In genomic region chr6:109671721-109672120, GRCh38 we compare ENCODE assay signal across 30 cellular contexts. TPM values are rescaled to one million over a fixed set of nuclear protein-coding genes. Genes with fewer than 3 reads are reported as not detected.
DNase-seq lines count a peak whose midpoint lies in the region; ATAC-seq, FAIRE-seq and TF ChIP-seq lines count a peak whose summit lies in the region.
"Had no signal": no experiment of that assay in that cellular context is flagged by ENCODE, and none has a peak within 500 bp of the region (broad histone marks: within the 10 kb centered on the region; RNA-seq: fewer than 3 reads in every experiment).

No MANE protein-coding gene starts in this region.

- no peak overlapping the region for H2AFZ ChIP-seq in HepG2 (ENCODE audit: low read length)
- no peak overlapping the region for H2AFZ ChIP-seq in astrocyte (ENCODE audit: low read depth, low read length)

- CTCF ChIA-PET in HepG2 (lab: Yijun Ruan, JAX; ENCODE audit: low intra/inter-chr PET ratio, low total read pairs), result no interaction called here

- BruUV-seq in HepG2 (replicated peaks; lab: Mats Ljungman, UMichigan), result no TSS peak

- peaks cover 11% of the 10 kb centered on the region for H3K4me1 Mint-ChIP-seq in astrocyte (ENCODE audit: low read depth, unreplicated experiment)

- no peak for TF ChIP-seq POLR2A in HepG2 (IDR thresholded peaks at IDR 0.05; ENCODE audit: insufficient read depth in 1 of 2, low read depth in 2 of 2, low read length in 2 of 2)
- no peak for TF ChIP-seq POLR2A in right lobe of liver (IDR thresholded peaks at IDR 0.05)
- TF ChIP-seq POLR2A in spleen (IDR thresholded peaks at IDR 0.05), result no peak

- H4K20me1 ChIP-seq in HepG2 (ENCODE audit: insufficient read depth, low read length) (no peaks in the 10 kb centered on the region), astrocyte (ENCODE audit: insufficient read depth, low read length) (no peaks in the 10 kb centered on the region)

- H3K27me3 ChIP-seq in HepG2 (ENCODE audit: control insufficient read depth in 1 of 2, insufficient read depth in 2 of 2, low read length in 2 of 2) (no peaks in the 10 kb centered on the region), right lobe of liver (no peaks in the 10 kb centered on the region), astrocyte (ENCODE audit: insufficient read depth, low read length) (no peaks in the 10 kb centered on the region), spleen (replicated peaks in 1 of 7) (no peaks in the 10 kb centered on the region)
- H3K27me3 ChIP-seq: gastrocnemius medialis, pancreas, sigmoid colon, SJCRH30 had no signal

- H3K4me3 Mint-ChIP-seq in astrocyte (ENCODE audit: unreplicated experiment), result no peak overlapping the region
- H3K4me3 Mint-ChIP-seq: activated T-cell treated with anti-CD3 and anti-CD28 coated beads, Interleukin-2, amount 50 U/mL, for 4 hours; natural killer cell treated with Interleukin-12 subunit alpha and Interleukin-12 subunit beta and Interleukin-15 and Interleukin-18, amount 100 ng/mL, for 72 hours; type B pancreatic cell had no signal

- H3K4me1 ChIP-seq in HepG2 (ENCODE audit: insufficient read depth, low read length) (no peaks in the 10 kb centered on the region), right lobe of liver (no peaks in the 10 kb centered on the region), astrocyte (ENCODE audit: insufficient read depth, low read length) (peaks cover 5% of the 10 kb centered on the region), spleen (no peaks in the 10 kb centered on the region)
- H3K4me1 ChIP-seq: gastrocnemius medialis, pancreas, sigmoid colon, SJCRH30 had no signal

- no peak for TF ChIP-seq CTCF in HepG2 (CRISPR knock-in tag; IDR thresholded peaks at IDR 0.05)
- TF ChIP-seq CTCF in right lobe of liver (IDR thresholded peaks at IDR 0.05), result no peak
- TF ChIP-seq CTCF in astrocyte (IDR thresholded peaks at IDR 0.05; ENCODE audit: insufficient read depth, low read depth, low read length), result no peak
- no peak for TF ChIP-seq CTCF in fibroblast of the aortic adventitia (IDR thresholded peaks at IDR 0.05; ENCODE audit: insufficient read depth, low read length)
- no peak for TF ChIP-seq CTCF in spleen (IDR thresholded peaks at IDR 0.05 in 8 of 11, conservative IDR thresholded peaks at IDR 0.05 in 3 of 11)

- no peaks in the 10 kb centered on the region for H3K9me3 Mint-ChIP-seq in astrocyte (ENCODE audit: unreplicated experiment)
- H3K9me3 Mint-ChIP-seq: type B pancreatic cell had no signal

- intact Hi-C loops in HepG2 (cut with micrococcal nuclease; ENCODE audit: unreplicated experiment), result no loop called here
- intact Hi-C loops in right lobe of liver (cut with DNase I), result no loop called here
- intact Hi-C loops in spleen (cut with DNase I; ENCODE audit: low total_unique reads), result no loop called here

- H3K27ac Mint-ChIP-seq in astrocyte (ENCODE audit: unreplicated experiment), result no peak overlapping the region
- H3K27ac Mint-ChIP-seq: natural killer cell treated with Interleukin-12 subunit alpha and Interleukin-12 subunit beta and Interleukin-15 and Interleukin-18, amount 100 ng/mL, for 72 hours; type B pancreatic cell had no signal

- DNase-seq in HepG2 (ENCODE audit: low spot score) (peak; percentile 10), right lobe of liver (no peak), astrocyte (ENCODE audit: low read depth) (peak; percentile 55), fibroblast of the aortic adventitia (ENCODE audit: low read depth) (peak; percentile 43), spleen (no peak), NCI-H526 (lab: John Stamatoyannopoulos, UW) (no peak), NOMO-1 treated with DMSO at 0.1 percent for 48 hours (lab: John Stamatoyannopoulos, UW; ENCODE audit: unreplicated experiment) (no peak)
- DNase-seq: activated CD4-positive, alpha-beta T cell treated with anti-CD3 and anti-CD28 coated beads for 1 hour; activated CD8-positive, alpha-beta memory T cell treated with anti-CD3 and anti-CD28 coated beads for 24 hours; activated naive CD4-positive, alpha-beta T cell treated with anti-CD3 and anti-CD28 coated beads, Interleukin-2, amount 50 U/mL, for 16 hours; activated T-cell treated with anti-CD3 and anti-CD28 coated beads, Interleukin-2, amount 50 U/mL, for 4 hours; anterior cingulate cortex; DMS53; gastrocnemius medialis; GOT3; hypothalamus; left ventricle myocardium superior; midbrain; NCI-H1694; NCI-H524; pancreas; sigmoid colon; SJCRH30; T-helper 1 cell had no signal

- H3K4me3 ChIP-seq in HepG2 (replicated peaks in 1 of 3; ENCODE audit: insufficient read depth in 1 of 3, low read depth in 2 of 3, low read length in 3 of 3), result no peak overlapping the region
- H3K4me3 ChIP-seq in right lobe of liver, result no peak overlapping the region
- no peak overlapping the region for H3K4me3 ChIP-seq in astrocyte (ENCODE audit: insufficient read depth, low read depth, low read length)
- H3K4me3 ChIP-seq in fibroblast of the aortic adventitia (ENCODE audit: low read depth, low read length), result no peak overlapping the region
- no peak overlapping the region for H3K4me3 ChIP-seq in spleen
- H3K4me3 ChIP-seq: gastrocnemius medialis, pancreas, sigmoid colon, SJCRH30 had no signal

- H3K4me2 ChIP-seq in HepG2 (ENCODE audit: low read depth, low read length) (no peak overlapping the region), astrocyte (ENCODE audit: low read length) (peak overlapping the region; percentile 23)

- H3K9ac ChIP-seq in HepG2 (ENCODE audit: insufficient read depth, low read depth, low read length) (no peak overlapping the region), astrocyte (ENCODE audit: low read length) (no peak overlapping the region)

- ATAC-seq in HepG2 (no peak), right lobe of liver (no peak), HG03354 (IDR thresholded peaks at IDR 0.05; ENCODE audit: poor library complexity, severe bottlenecking, unreplicated experiment) (no peak)
- ATAC-seq: activated T-cell treated with anti-CD3 and anti-CD28 coated beads, Interleukin-2, amount 50 U/mL, for 4 hours; gastrocnemius medialis; left ventricle myocardium superior; natural killer cell treated with Interleukin-12 subunit alpha and Interleukin-12 subunit beta and Interleukin-15 and Interleukin-18, amount 100 ng/mL, for 72 hours; pancreas had no signal

- H3K36me3 Mint-ChIP-seq in astrocyte (ENCODE audit: low read depth, unreplicated experiment), result peaks cover 2% of the 10 kb centered on the region

- H3K9me3 ChIP-seq in HepG2 (ENCODE audit: low read length), result no peaks in the 10 kb centered on the region
- no peaks in the 10 kb centered on the region for H3K9me3 ChIP-seq in right lobe of liver
- H3K9me3 ChIP-seq in astrocyte (ENCODE audit: insufficient read depth, low read depth, low read length), result no peaks in the 10 kb centered on the region
- H3K9me3 ChIP-seq in spleen, result peaks cover 0 to 2% (median 0%) of the 10 kb centered on the region in 8 donors
- H3K9me3 ChIP-seq: gastrocnemius medialis, pancreas, sigmoid colon, SJCRH30 had no signal

- FAIRE-seq in HepG2 (lab: Jason Lieb, UNC) (no peak), astrocyte (lab: Jason Lieb, UNC) (no peak)
- FAIRE-seq: pancreas, RCC 7860, TTC549 had no signal

- no peaks in the 10 kb centered on the region for H3K27me3 Mint-ChIP-seq in astrocyte (ENCODE audit: low read depth, unreplicated experiment)
- H3K27me3 Mint-ChIP-seq: natural killer cell treated with Interleukin-12 subunit alpha and Interleukin-12 subunit beta and Interleukin-15 and Interleukin-18, amount 100 ng/mL, for 72 hours; type B pancreatic cell had no signal

- 94% methylated on average over 1 of the region's 1 CpG for WGBS in HepG2 (ENCODE audit: low lambda C conversion rate)
- 90% methylated on average over 1 of the region's 1 CpG for WGBS in right lobe of liver (ENCODE audit: insufficient coverage, low coverage, low lambda C conversion rate, missing lambda C conversion rate)
- 81 to 100% (median 96%) methylated on average over 1 of the region's 1 CpG for WGBS in spleen, 5 donors

- POLR2A ChIA-PET in HepG2 (lab: Yijun Ruan, JAX), result no interaction called here

- no peak overlapping the region for H3K27ac ChIP-seq in HepG2 (ENCODE audit: extremely low read length, insufficient read depth, low read length)
- no peak overlapping the region for H3K27ac ChIP-seq in right lobe of liver
- H3K27ac ChIP-seq in astrocyte (ENCODE audit: low read depth, low read length), result no peak overlapping the region
- H3K27ac ChIP-seq in spleen, result no peak overlapping the region
- H3K27ac ChIP-seq: 22Rv1, gastrocnemius medialis, pancreas, sigmoid colon, SJCRH30 had no signal

- TF ChIP-seq RAD21 in HepG2 (CRISPR knock-in tag; IDR thresholded peaks at IDR 0.05), result no peak

- in situ Hi-C loops in HepG2 (cut with HindIII; ENCODE audit: extremely low pct_ligation_motif_present, low pct_unique_long_range_greater_than_20kb), result no loop called here

- H3K79me2 ChIP-seq in HepG2 (ENCODE audit: insufficient read depth, low read length) (no peaks in the 10 kb centered on the region), astrocyte (ENCODE audit: insufficient read depth, low read length) (no peaks in the 10 kb centered on the region)

- H3K36me3 ChIP-seq in HepG2 (replicated peaks in 1 of 2; ENCODE audit: control insufficient read depth in 1 of 2, insufficient read depth in 2 of 2, low read length in 2 of 2) (no peaks in the 10 kb centered on the region; a peak in 1 of 5 replicates), right lobe of liver (no peaks in the 10 kb centered on the region), astrocyte (ENCODE audit: insufficient read depth, low read length) (no peaks in the 10 kb centered on the region), spleen (peaks cover 0 to 25% (median 0%) of the 10 kb centered on the region in 6 donors)
- H3K36me3 ChIP-seq: pancreas, SJCRH30 had no signal

- no peak for TF ChIP-seq EP300 in HepG2 (IDR thresholded peaks at IDR 0.05; ENCODE audit: low read depth in 2 of 2, low read length in 2 of 2)
- TF ChIP-seq EP300 in HepG2 (CRISPR knock-in tag; IDR thresholded peaks at IDR 0.05; ENCODE audit: borderline replicate concordance), result no peak

RNA-seq across cellular contexts. Expression of gene AK9, which starts 19.3 kb away (rescaled TPM):
- 4.8 and 7.1 TPM in 2 replicates for total RNA-seq in HepG2 (2016; rRNA removed; fragmentation: Illumina TruSeq; extraction: Trizol)
- 4.1 and 6.6 TPM in 2 replicates for total RNA-seq in HepG2 (2016; cell fraction: cytosol; rRNA removed; fragmentation: Illumina TruSeq; extraction: Trizol; ENCODE audit: low read depth)
- 4.4 and 7.2 TPM in 2 replicates for total RNA-seq in HepG2 (2016; cell fraction: insoluble cytoplasmic fraction; rRNA removed; fragmentation: Illumina TruSeq; extraction: Trizol)
- total RNA-seq in HepG2 (2016; cell fraction: membrane; rRNA removed; fragmentation: Illumina TruSeq; extraction: Trizol), result 2.8 TPM in 2 replicates
- 4.7 and 6.1 TPM in 2 replicates for total RNA-seq in HepG2 (2016; cell fraction: nucleus; rRNA removed; fragmentation: Illumina TruSeq; extraction: Trizol)
- polyA plus RNA-seq in HepG2 (2011; rRNA removed), result 2.6 and 3.2 TPM in 2 replicates
- polyA plus RNA-seq in HepG2 (2011; cell fraction: cytosol; rRNA removed), result 0.87 and 1.7 TPM in 2 replicates
- polyA plus RNA-seq in HepG2 (2011; cell fraction: nucleus; rRNA removed), result 2.5 and 4.4 TPM in 2 replicates
- 4.4 and 5.0 TPM in 2 replicates for polyA plus RNA-seq in HepG2 (2012)
- polyA plus RNA-seq in HepG2 (2016; cell fraction: cytosol; fragmentation: Illumina TruSeq; extraction: Trizol; ENCODE audit: low read depth), result 0.45 and 0.55 TPM in 2 replicates
- polyA plus RNA-seq in HepG2 (2016; cell fraction: insoluble cytoplasmic fraction; fragmentation: Illumina TruSeq; extraction: Trizol; ENCODE audit: low read depth), result 5.4 and 6.7 TPM in 2 replicates
- 0.84 and 0.95 TPM in 2 replicates for polyA plus RNA-seq in HepG2 (2016; cell fraction: membrane; fragmentation: Illumina TruSeq; extraction: Trizol; ENCODE audit: low read depth)
- polyA plus RNA-seq in HepG2 (2016; cell fraction: nucleus; fragmentation: Illumina TruSeq; extraction: Trizol; ENCODE audit: insufficient read depth, low read depth), result 4.1 and 4.9 TPM in 2 replicates
- polyA minus RNA-seq in HepG2 (2011; rRNA and poly(A)+ RNA removed; ENCODE audit: low replicate concordance), result 1.1 and 1.6 TPM in 2 replicates
- 2.4 and 2.8 TPM in 2 replicates for polyA minus RNA-seq in HepG2 (2011; cell fraction: cytosol; rRNA and poly(A)+ RNA removed)
- polyA minus RNA-seq in HepG2 (2011; cell fraction: nucleus; rRNA and poly(A)+ RNA removed), result 9.7 and 13.8 TPM in 2 replicates
- 1 to 10 TPM; 1.5 to 3.9 (median 2.5) TPM for total RNA-seq in right lobe of liver
- total RNA-seq in astrocyte, result 3.4 and 3.6 TPM in 2 replicates
- total RNA-seq in fibroblast of the aortic adventitia (ENCODE audit: low replicate concordance), result 8.0 and 16.6 TPM in 2 replicates
- 10 to 100 TPM in 6 of 7 donors, 1 to 10 TPM in 1; 9.0 to 24.9 (median 13.9) TPM for total RNA-seq in spleen
- polyA plus RNA-seq in spleen, result 1 to 10 TPM; 3.8 to 4.1 (median 3.9) TPM

RNA-seq across cellular contexts. Expression of gene FIG4, which starts 19.4 kb away (rescaled TPM):
- total RNA-seq in HepG2 (2016; rRNA removed; fragmentation: Illumina TruSeq; extraction: Trizol), result 7.9 and 10.3 TPM in 2 replicates
- 5.7 and 6.0 TPM in 2 replicates for total RNA-seq in HepG2 (2016; cell fraction: cytosol; rRNA removed; fragmentation: Illumina TruSeq; extraction: Trizol; ENCODE audit: low read depth)
- total RNA-seq in HepG2 (2016; cell fraction: insoluble cytoplasmic fraction; rRNA removed; fragmentation: Illumina TruSeq; extraction: Trizol), result 7.5 and 9.0 TPM in 2 replicates
- total RNA-seq in HepG2 (2016; cell fraction: membrane; rRNA removed; fragmentation: Illumina TruSeq; extraction: Trizol), result 4.8 and 5.0 TPM in 2 replicates
- 9.6 and 10.6 TPM in 2 replicates for total RNA-seq in HepG2 (2016; cell fraction: nucleus; rRNA removed; fragmentation: Illumina TruSeq; extraction: Trizol)
- 5.5 and 5.9 TPM in 2 replicates for polyA plus RNA-seq in HepG2 (2011; rRNA removed)
- 2.7 and 4.3 TPM in 2 replicates for polyA plus RNA-seq in HepG2 (2011; cell fraction: cytosol; rRNA removed)
- polyA plus RNA-seq in HepG2 (2011; cell fraction: nucleus; rRNA removed), result 4.6 and 5.9 TPM in 2 replicates
- polyA plus RNA-seq in HepG2 (2012), result 5.1 and 6.3 TPM in 2 replicates
- 0.63 and 0.68 TPM in 2 replicates for polyA plus RNA-seq in HepG2 (2016; cell fraction: cytosol; fragmentation: Illumina TruSeq; extraction: Trizol; ENCODE audit: low read depth)
- 7.6 and 9.3 TPM in 2 replicates for polyA plus RNA-seq in HepG2 (2016; cell fraction: insoluble cytoplasmic fraction; fragmentation: Illumina TruSeq; extraction: Trizol; ENCODE audit: low read depth)
- polyA plus RNA-seq in HepG2 (2016; cell fraction: membrane; fragmentation: Illumina TruSeq; extraction: Trizol; ENCODE audit: low read depth), result 1.5 and 2.3 TPM in 2 replicates
- polyA plus RNA-seq in HepG2 (2016; cell fraction: nucleus; fragmentation: Illumina TruSeq; extraction: Trizol; ENCODE audit: insufficient read depth, low read depth), result 5.9 and 6.2 TPM in 2 replicates
- 3.0 and 5.7 TPM in 2 replicates for polyA minus RNA-seq in HepG2 (2011; rRNA and poly(A)+ RNA removed; ENCODE audit: low replicate concordance)
- 5.8 and 7.2 TPM in 2 replicates for polyA minus RNA-seq in HepG2 (2011; cell fraction: cytosol; rRNA and poly(A)+ RNA removed)
- polyA minus RNA-seq in HepG2 (2011; cell fraction: nucleus; rRNA and poly(A)+ RNA removed), result 18.3 and 20.1 TPM in 2 replicates
- total RNA-seq in right lobe of liver, result 1 to 10 TPM; 4.0 to 7.7 (median 6.4) TPM
- 7.3 and 8.4 TPM in 2 replicates for total RNA-seq in astrocyte
- 28.0 and 37.7 TPM in 2 replicates for total RNA-seq in fibroblast of the aortic adventitia (ENCODE audit: low replicate concordance)
- 10 to 100 TPM; 24.4 to 35.1 (median 28.1) TPM for total RNA-seq in spleen
- polyA plus RNA-seq in spleen, result 10 to 100 TPM; 10.2 to 12.1 (median 11.3) TPM

Comparison
In these comparisons a context has a peak if more than half of its experiments do, and no peak if none do; other contexts are left out.
1. DNase-seq: peak in HepG2 (single experiment), astrocyte (single experiment) and fibroblast of the aortic adventitia (single experiment); none in right lobe of liver (0 of 3), spleen (single experiment), NCI-H526 (0 of 2) and NOMO-1 treated with DMSO at 0.1 percent for 48 hours (single experiment).